14 cellular contexts compared by ENCODE assay signal in the genomic region with DNA sequence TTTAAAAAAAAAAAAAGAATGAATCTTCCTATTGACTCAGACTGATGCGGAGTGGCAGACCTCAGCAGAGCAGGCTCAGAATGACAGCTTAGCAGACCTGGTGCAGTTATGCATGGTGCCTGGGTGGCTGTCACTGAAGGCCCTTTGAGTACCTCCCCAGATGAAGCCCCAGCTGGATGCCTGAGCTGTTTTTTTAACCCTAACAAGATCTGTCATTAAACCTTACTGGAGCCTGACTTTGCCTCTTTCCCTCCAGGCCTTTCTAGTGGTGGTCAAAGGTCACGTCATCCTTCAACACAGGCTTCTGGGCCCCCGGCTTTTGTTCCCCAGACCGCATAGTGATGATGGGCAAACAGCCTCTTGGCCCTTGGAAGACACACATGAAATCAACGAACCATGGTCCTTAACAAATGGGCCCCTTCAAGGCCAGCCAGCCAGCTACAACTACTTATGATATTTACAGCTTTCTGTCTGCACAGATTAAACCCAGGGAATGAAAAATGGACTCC.
DNase-seq lines count a peak whose midpoint lies in the region; TF ChIP-seq lines count a peak whose summit lies in the region.
"Had no signal": no experiment of that assay in that cellular context is flagged by ENCODE, and none has a peak within 500 bp of the region (broad histone marks: within the 10 kb centered on the region; RNA-seq: fewer than 3 reads in every experiment).

No MANE protein-coding gene starts in this region.

- no peak overlapping the region for H2BK12ac ChIP-seq in mesenchymal stem cell (ENCODE audit: low read length in 2 of 2)

- H2AFZ ChIP-seq in mesenchymal stem cell (ENCODE audit: low read depth, low read length): no peak overlapping the region
- H2AFZ ChIP-seq: GM23338 had no signal

- 29% methylated on average over 5 of the region's 5 CpGs for whole genome bisulfite sequencing in mesenchymal stem cell

- no peaks in the 10 kb centered on the region for H3K36me3 ChIP-seq in mesenchymal stem cell (ENCODE audit: control insufficient read depth in 1 of 2, insufficient read depth in 2 of 2, low read depth in 1 of 2, low read length in 2 of 2)

- H3K14ac ChIP-seq in mesenchymal stem cell (ENCODE audit: low read length in 2 of 2): no peak overlapping the region

- no peak overlapping the region for H2AK5ac ChIP-seq in mesenchymal stem cell (ENCODE audit: low read length, severe bottlenecking)

- no peak overlapping the region for H3K9ac ChIP-seq in mesenchymal stem cell (ENCODE audit: low read length)

- H3K4me1 ChIP-seq in mesenchymal stem cell (ENCODE audit: control insufficient read depth, insufficient read depth, low read depth, low read length): peaks cover 4% of the 10 kb centered on the region

- no peaks in the 10 kb centered on the region for H3K79me1 ChIP-seq in mesenchymal stem cell (replicated peaks; ENCODE audit: low read length, poor library complexity, severe bottlenecking)

- H2BK5ac ChIP-seq in mesenchymal stem cell (ENCODE audit: low read depth, low read length, poor library complexity, severe bottlenecking): no peak overlapping the region

- H2BK15ac ChIP-seq in mesenchymal stem cell (ENCODE audit: low read depth, poor library complexity, severe bottlenecking): peak overlapping the region; percentile 19

- no peak overlapping the region for H2BK120ac ChIP-seq in mesenchymal stem cell (ENCODE audit: low read depth, low read length)

- DNase-seq in NCI-H2171 treated with DMSO at 0.1 percent for 48 hours (lab: John Stamatoyannopoulos, UW): peak; percentile 72
- DNase-seq in NCI-H2171 (lab: John Stamatoyannopoulos, UW): no peak
- peak; percentile 64 for DNase-seq in DMS53 (lab: John Stamatoyannopoulos, UW)
- DNase-seq in SK-N-DZ (ENCODE audit: low spot score): peak; percentile 91
- DNase-seq in mesenchymal stem cell: peak; percentile 32
- DNase-seq in NCI-H1930 (lab: John Stamatoyannopoulos, UW): no peak
- DNase-seq in NCI-H345 (lab: John Stamatoyannopoulos, UW): no peak
- DNase-seq in erythroblast (lab: John Stamatoyannopoulos, UW): no peak
- DNase-seq: DMS 273 treated with DMSO at 0.1 percent for 48 hours, hippocampal formation, occipital lobe had no signal

- no peak overlapping the region for H3K23ac ChIP-seq in mesenchymal stem cell (ENCODE audit: low read length in 2 of 2)

- H3K18ac ChIP-seq in mesenchymal stem cell (ENCODE audit: low read depth in 1 of 2, low read length in 2 of 2): no peak overlapping the region

- no peak overlapping the region for H4K91ac ChIP-seq in mesenchymal stem cell (ENCODE audit: low read length)

- no peak overlapping the region for H4K8ac ChIP-seq in mesenchymal stem cell (ENCODE audit: low read length)

- H3K4me3 ChIP-seq in mesenchymal stem cell (ENCODE audit: insufficient read depth in 1 of 2, low read depth in 1 of 2, low read length in 2 of 2): no peak overlapping the region
- H3K4me3 ChIP-seq: GM12878, GM23338 had no signal

- no peak overlapping the region for H3K27ac ChIP-seq in mesenchymal stem cell (ENCODE audit: low read length, poor library complexity, severe bottlenecking)
- H3K27ac ChIP-seq: epithelial cell of prostate had no signal

- peak overlapping the region in 1 of 2 experiments; percentile 13 for H3K4ac ChIP-seq in mesenchymal stem cell (ENCODE audit: low read depth in 1 of 2, low read length in 2 of 2)

- no peak for TF ChIP-seq POLR2A in erythroblast (IDR thresholded peaks at IDR 0.05; ENCODE audit: low read length)

- H3K4me2 ChIP-seq in mesenchymal stem cell (ENCODE audit: low read length, poor library complexity, severe bottlenecking): no peak overlapping the region
- H3K4me2 ChIP-seq: GM23338 had no signal

- H3K9me3 ChIP-seq in mesenchymal stem cell (ENCODE audit: control insufficient read depth, low read length): peaks cover 11% of the 10 kb centered on the region

- no peaks in the 10 kb centered on the region for H3K27me3 ChIP-seq in mesenchymal stem cell (ENCODE audit: control insufficient read depth in 1 of 2, insufficient read depth in 1 of 2, low read length in 2 of 2)

Comparison
In these comparisons a context has a peak if more than half of its experiments do, and no peak if none do; other contexts are left out.
1. DNase-seq: peak in NCI-H2171 treated with DMSO at 0.1 percent for 48 hours (single experiment), DMS53 (single experiment), SK-N-DZ (single experiment) and mesenchymal stem cell (single experiment); none in NCI-H2171 (single experiment), NCI-H1930 (0 of 2), NCI-H345 (single experiment) and erythroblast (0 of 2).